Comparison of ENCODE assay signal across 13 cellular contexts in the genomic region with DNA sequence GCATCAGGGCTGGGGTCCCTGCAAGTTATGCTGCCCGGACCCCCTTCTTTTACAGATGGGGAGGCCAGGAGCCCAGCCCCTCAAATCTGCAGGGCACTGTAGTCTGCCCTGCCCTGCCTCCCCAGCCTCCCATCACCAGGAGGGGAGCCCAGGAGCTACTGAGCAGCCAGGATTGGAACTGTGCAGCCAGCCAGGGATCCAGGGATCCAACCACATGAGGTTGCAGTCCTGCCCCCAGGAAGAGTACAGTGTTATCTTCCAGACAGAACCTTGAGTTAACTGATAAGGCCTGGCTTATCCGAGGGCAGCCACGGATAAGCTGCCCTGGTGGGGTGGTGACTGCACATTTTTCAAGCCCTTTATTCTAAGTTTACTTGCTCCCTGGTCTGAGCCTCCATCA.
"Had no signal": no experiment of that assay in that cellular context is flagged by ENCODE, and none has a peak within 500 bp of the region (broad histone marks: within the 10 kb centered on the region; RNA-seq: fewer than 3 reads in every experiment).

No MANE protein-coding gene starts in this region.

- H3K27ac ChIP-seq: coronary artery, esophagus squamous epithelium, psoas muscle, right lobe of liver, suprapubic skin had no signal

- H3K9me3 ChIP-seq: esophagus squamous epithelium, psoas muscle, right lobe of liver, suprapubic skin had no signal

- H3K4me1 ChIP-seq: psoas muscle had no signal

- H3K27me3 ChIP-seq: right lobe of liver, suprapubic skin had no signal

- H3K36me3 ChIP-seq: right lobe of liver, suprapubic skin had no signal

- DNase-seq: activated CD4-positive, alpha-beta memory T cell treated with anti-CD3 and anti-CD28 coated beads, Interleukin-2, amount 10 ng/mL, durations not matched to agents 7 days and 5 days; activated CD4-positive, alpha-beta T cell treated with anti-CD3 and anti-CD28 coated beads for 4 hours; activated effector memory CD4-positive, alpha-beta T cell treated with Interleukin-2 at 50 U/mL for 16 hours; activated T-cell treated with anti-CD3 and anti-CD28 coated beads, Interleukin-2, amount 50 U/mL, for 4 hours; amniotic stem cell; esophagus squamous epithelium; nephron progenitor cell; psoas muscle; right lobe of liver; T-helper 17 cell had no signal

- H3K4me3 ChIP-seq: right lobe of liver, smooth muscle cell, suprapubic skin had no signal
